Comparison of ENCODE assay signal across 8 cellular contexts in genomic region chr17:81636505-81637288, GRCh38. TPM values are rescaled to one million over a fixed set of nuclear protein-coding genes. Genes with fewer than 3 reads are reported as not detected.
DNase-seq lines count a peak whose midpoint lies in the region; ATAC-seq and TF ChIP-seq lines count a peak whose summit lies in the region.

NPLOC4 (minus strand) TSS chr17:81637112; CDS start chr17:81636930, 182 bp downstream.
TSPAN10 (plus strand) TSS chr17:81637196; CDS start chr17:81642413, 5,217 bp downstream.

- H3K9me3 Mint-ChIP-seq in CD4-positive, alpha-beta T cell, result no peaks in the 10 kb centered on the region

- peaks cover 2% of the 10 kb centered on the region for H3K4me1 ChIP-seq in NT2/D1 (ENCODE audit: insufficient read depth, insufficient read length)

- H3K36me3 ChIP-seq in NT2/D1 (ENCODE audit: insufficient read depth, insufficient read length, low read length), result peaks cover 21% of the 10 kb centered on the region

- intact Hi-C loops in CD4-positive, alpha-beta T cell (cut with DNase I, micrococcal nuclease), result loop anchor here (1.0 to 2.0 kb wide), 5 partner anchors 30 to 74 kb away; partner anchors contain the start of genes CCDC137 (in 2 of the 2), OXLD1 (in 2 of the 2), ARL16 (in 1 of the 2) and MRPL12 (in 1 of the 2)

- no peaks in the 10 kb centered on the region for H3K27me3 Mint-ChIP-seq in CD4-positive, alpha-beta T cell

- DNase-seq in CD4-positive, alpha-beta T cell, result peak; percentile 58 to 87 (median 78)
- DNase-seq in HT1080 (ENCODE audit: low read depth) (peak; percentile 76), NT2/D1 (ENCODE audit: low read depth, low spot score) (peak; percentile 64), epidermal melanocyte (ENCODE audit: insufficient read length, low spot score) (peak; percentile 99), middle frontal gyrus (ENCODE audit: extremely low spot score, low spot score) (peak; percentile 53)
- peak; percentile 98 for DNase-seq in activated CD8-positive, alpha-beta memory T cell treated with anti-CD3 and anti-CD28 coated beads, Interleukin-2, amount 50 U/mL, for 48 hours
- DNase-seq in stimulated activated CD8-positive, alpha-beta memory T cell treated with anti-CD3 and anti-CD28 coated beads, Interleukin-2, amount 100 ng/mL, for 1 hour (ENCODE audit: low read depth in 2 of 2), result peak; percentile 71 to 77

- H3K27ac ChIP-seq in CD4-positive, alpha-beta T cell (ENCODE audit: low read depth, low read length), result peak within 1 kb of the TSS; percentile 29

- peak; percentile 89 for ATAC-seq in CD4-positive, alpha-beta T cell (ENCODE audit: poor library complexity)
- peak; percentile 76 for ATAC-seq in GM19455 (IDR thresholded peaks at IDR 0.05; ENCODE audit: unreplicated experiment)

- POLR2A ChIA-PET in CD4-positive, alpha-beta T cell (lab: Charles Lee), result interaction anchor here (1.0 to 1.6 kb wide), 4 partner anchors 27 to 66 kb away, joined by 4 to 11 read pairs (median 7); partner anchors contain the start of genes ARL16, CCDC137, HGS and MRPL12

- no peak for TF ChIP-seq CTCF in CD4-positive, alpha-beta T cell (IDR thresholded peaks at IDR 0.05)

- H3K27me3 ChIP-seq in CD4-positive, alpha-beta T cell (ENCODE audit: control insufficient read depth, insufficient read depth, low read length), result no peaks in the 10 kb centered on the region
- no peaks in the 10 kb centered on the region for H3K27me3 ChIP-seq in NT2/D1 (ENCODE audit: insufficient read depth, insufficient read length)

- CTCF ChIA-PET in CD4-positive, alpha-beta T cell (lab: Charles Lee), result no interaction called here

- H3K4me3 ChIP-seq in NT2/D1 (ENCODE audit: insufficient read length, low read depth), result peak within 1 kb of the TSS; percentile 93

- peak within 1 kb of the TSS; percentile 97 for H3K4me3 Mint-ChIP-seq in CD4-positive, alpha-beta T cell

- H3K9me3 ChIP-seq in CD4-positive, alpha-beta T cell (ENCODE audit: control insufficient read depth, low read length), result no peaks in the 10 kb centered on the region
- H3K9me3 ChIP-seq in NT2/D1 (ENCODE audit: insufficient read depth, low read length), result no peaks in the 10 kb centered on the region

- H3K9ac ChIP-seq in NT2/D1 (ENCODE audit: insufficient read length, low read depth), result peak within 1 kb of the TSS; percentile 94

- peaks cover 9% of the 10 kb centered on the region for H3K36me3 Mint-ChIP-seq in CD4-positive, alpha-beta T cell (ENCODE audit: low read depth)

- peaks cover 18% of the 10 kb centered on the region for H3K4me1 Mint-ChIP-seq in CD4-positive, alpha-beta T cell (ENCODE audit: low read depth)

- peak within 1 kb of the TSS; percentile 86 for H3K27ac Mint-ChIP-seq in CD4-positive, alpha-beta T cell

RNA-seq across cellular contexts. Expression of gene NPLOC4, which starts in this region (rescaled TPM):
- total RNA-seq in CD4-positive, alpha-beta T cell, result 10 to 100 TPM; 61.0 to 62.4 TPM
- 65.3 and 83.9 TPM in 2 replicates for total RNA-seq in HT1080 (2014; rRNA removed; shearing (Covaris generic))
- polyA plus RNA-seq in HT1080 (2015; cell fraction: cytosol; rRNA removed), result 61.2 and 61.7 TPM in 2 replicates
- polyA plus RNA-seq in HT1080 (2015; cell fraction: nucleus; rRNA removed), result 70.7 and 87.1 TPM in 2 replicates

RNA-seq across cellular contexts. Expression of gene TSPAN10, which starts in this region (rescaled TPM):
- under 1 TPM in 1 of 2 experiments, not detected in 1; 0.17 TPM for total RNA-seq in CD4-positive, alpha-beta T cell
- total RNA-seq in HT1080 (2014; rRNA removed; shearing (Covaris generic)), result 1.4 and 2.2 TPM in 2 replicates
- polyA plus RNA-seq in HT1080 (2015; cell fraction: cytosol; rRNA removed), result 4.8 and 5.0 TPM in 2 replicates
- 7.4 and 9.6 TPM in 2 replicates for polyA plus RNA-seq in HT1080 (2015; cell fraction: nucleus; rRNA removed)

Comparison
In these comparisons a context has a peak if more than half of its experiments do, and no peak if none do; other contexts are left out.
1. Peak in every context shown above with its lines: DNase-seq, ATAC-seq, H3K4me3 ChIP-seq and H3K27ac ChIP-seq.